ENCODE assay signal across 16 cellular contexts in the genomic region with DNA sequence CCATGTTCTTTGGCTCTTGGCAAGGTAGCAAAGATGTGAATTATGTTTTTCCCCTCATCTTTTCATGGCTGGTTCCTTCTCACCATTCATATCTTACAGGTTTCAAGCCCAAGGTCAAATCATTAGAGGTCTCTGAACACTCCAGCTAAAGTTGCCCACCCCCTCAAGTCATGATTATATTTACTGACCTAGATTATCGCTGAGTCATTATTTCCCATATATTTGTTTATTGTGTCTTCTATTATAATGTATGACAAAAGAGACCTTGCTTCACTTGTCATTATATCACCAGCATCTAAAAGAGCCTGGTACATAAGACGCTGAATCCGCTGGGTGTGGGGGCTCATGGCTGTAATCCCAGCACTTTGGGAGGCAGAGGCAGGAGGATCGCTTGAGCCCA.
"Had no signal": no experiment of that assay in that cellular context is flagged by ENCODE, and none has a peak within 500 bp of the region (broad histone marks: within the 10 kb centered on the region; RNA-seq: fewer than 3 reads in every experiment).

No MANE protein-coding gene starts in this region.

- H3K79me2 ChIP-seq: hepatocyte had no signal

- H3K9me3 ChIP-seq: left ventricle myocardium inferior, ovary, thyroid gland, uterus had no signal

- H3K4me1 ChIP-seq: thyroid gland, uterus had no signal

- H3K4me2 ChIP-seq: hepatocyte had no signal

- H3K9me3 Mint-ChIP-seq: activated naive CD8-positive, alpha-beta T cell treated with anti-CD3 and anti-CD28 coated beads for 36 hours; natural killer cell treated with Interleukin-12 subunit alpha and Interleukin-12 subunit beta and Interleukin-15 and Interleukin-18, amount 100 ng/mL, for 72 hours; T-helper 1 cell treated with Interleukin-12 subunit alpha and Interleukin-12 subunit beta and Interleukin-4 antibody, amounts not matched to agents 30 μg/mL and 1 μg/mL, for 36 hours had no signal

- H3K27me3 ChIP-seq: brain microvascular endothelial cell, hepatocyte, ovary, thyroid gland, uterus had no signal

- H3K4me3 Mint-ChIP-seq: activated naive CD8-positive, alpha-beta T cell treated with anti-CD3 and anti-CD28 coated beads for 36 hours; natural killer cell treated with Interleukin-12 subunit alpha and Interleukin-12 subunit beta and Interleukin-15 and Interleukin-18, amount 100 ng/mL, for 72 hours; T-helper 1 cell treated with Interleukin-12 subunit alpha and Interleukin-12 subunit beta and Interleukin-4 antibody, amounts not matched to agents 30 μg/mL and 1 μg/mL, for 36 hours had no signal

- H3K27me3 Mint-ChIP-seq: activated naive CD8-positive, alpha-beta T cell treated with anti-CD3 and anti-CD28 coated beads for 36 hours; natural killer cell treated with Interleukin-12 subunit alpha and Interleukin-12 subunit beta and Interleukin-15 and Interleukin-18, amount 100 ng/mL, for 72 hours had no signal

- H3K36me3 ChIP-seq: left ventricle myocardium inferior, ovary, thyroid gland, uterus had no signal

- ATAC-seq: natural killer cell treated with Interleukin-12 subunit alpha and Interleukin-12 subunit beta and Interleukin-15 and Interleukin-18, amount 100 ng/mL, for 72 hours had no signal

- H3K4me3 ChIP-seq: hepatocyte, left ventricle myocardium inferior, ovary, thyroid gland, uterus had no signal

- H3K27ac Mint-ChIP-seq: activated naive CD8-positive, alpha-beta T cell treated with anti-CD3 and anti-CD28 coated beads for 36 hours had no signal

- DNase-seq: activated effector memory CD4-positive, alpha-beta T cell treated with anti-CD3 and anti-CD28 coated beads, Interleukin-2, amount 50 U/mL, for 16 hours; activated naive CD8-positive, alpha-beta T cell treated with anti-CD3 and anti-CD28 coated beads for 36 hours; activated T-cell treated with anti-CD3 and anti-CD28 coated beads for 4 hours; brain microvascular endothelial cell; cerebellar nuclear complex; dermis blood vessel endothelial cell; kidney; left ventricle myocardium inferior; mesenchymal stem cell; ovary; stimulated activated CD4-positive, alpha-beta T cell treated with anti-CD3 and anti-CD28 coated beads, Interleukin-4, amount 100 ng/mL, for 1 hour; thyroid gland; uterus had no signal

- H2AFZ ChIP-seq: hepatocyte had no signal

- FAIRE-seq: kidney had no signal

- H3K27ac ChIP-seq: brain microvascular endothelial cell, hepatocyte, left ventricle myocardium inferior, ovary, thyroid gland, uterus had no signal
